In genomic region chr12:56153291-56154065, GRCh38 we compare ENCODE assay signal across 10 cellular contexts. TPM values are rescaled to one million over a fixed set of nuclear protein-coding genes. Genes with fewer than 3 reads are reported as not detected.
DNase-seq lines count a peak whose midpoint lies in the region; ATAC-seq, FAIRE-seq and TF ChIP-seq lines count a peak whose summit lies in the region.
"Had no signal": no experiment of that assay in that cellular context is flagged by ENCODE, and none has a peak within 500 bp of the region (broad histone marks: within the 10 kb centered on the region; RNA-seq: fewer than 3 reads in every experiment).

No MANE protein-coding gene starts in this region.

- no peak for TF ChIP-seq EP300 in tibial nerve (IDR thresholded peaks at IDR 0.05)

- no peak overlapping the region for H2AFZ ChIP-seq in H9 (ENCODE audit: low read length)

- H2BK20ac ChIP-seq in H9 (ENCODE audit: low read depth, low read length, poor library complexity, severe bottlenecking): no peak overlapping the region

- H3K27ac ChIP-seq in 22Rv1 (peak overlapping the region; percentile 99), H9 (ENCODE audit: insufficient read length, low read depth, low read length) (no peak overlapping the region), tibial nerve (peak overlapping the region in 1 of 4 donors; percentile 96)

- no peak overlapping the region for H4K8ac ChIP-seq in H9 (replicated peaks; ENCODE audit: insufficient read length, low read depth, low read length)

- peaks cover 0 to 5% (median 0%) of the 10 kb centered on the region in 3 donors for H3K36me3 ChIP-seq in tibial nerve

- FAIRE-seq in D721Med (lab: Jason Lieb, UNC): no peak
- FAIRE-seq: G401.6 had no signal

- H2BK120ac ChIP-seq in H9 (ENCODE audit: low read depth, low read length, poor library complexity, severe bottlenecking): no peak overlapping the region

- no peaks in the 10 kb centered on the region; the same call in 1 of the 2 replicates for H3K79me2 ChIP-seq in H9 (ENCODE audit: insufficient read depth, low read length)

- no peaks in the 10 kb centered on the region for H3K79me1 ChIP-seq in H9 (ENCODE audit: insufficient read depth, low read depth, low read length, poor library complexity, severe bottlenecking)

- no peak overlapping the region for H3K18ac ChIP-seq in H9 (ENCODE audit: insufficient read length, low read depth, low read length)

- no peak overlapping the region for H4K5ac ChIP-seq in H9 (ENCODE audit: insufficient read length, low read depth, low read length)

- peak overlapping the region; percentile 83 for H3K4me2 ChIP-seq in H9 (ENCODE audit: insufficient read depth, insufficient read length, low read length)

- H2BK5ac ChIP-seq in H9 (ENCODE audit: insufficient read length, low read length): no peak overlapping the region

- H3K4me3 Mint-ChIP-seq in H9 (peak overlapping the region; percentile 90 to 95), memory B cell (peak overlapping the region; percentile 96)
- peak overlapping the region; percentile 95 for H3K4me3 Mint-ChIP-seq in activated naive CD8-positive, alpha-beta T cell treated with anti-CD3 and anti-CD28 coated beads, Interleukin-2, amount 10 ng/mL, durations not matched to agents 7 days and 5 days

- H3K9me3 Mint-ChIP-seq in H9 (no peaks in the 10 kb centered on the region; a peak in 1 of 5 replicates), memory B cell (no peaks in the 10 kb centered on the region)
- no peaks in the 10 kb centered on the region for H3K9me3 Mint-ChIP-seq in activated naive CD8-positive, alpha-beta T cell treated with anti-CD3 and anti-CD28 coated beads, Interleukin-2, amount 10 ng/mL, durations not matched to agents 7 days and 5 days

- POLR2A ChIA-PET in activated naive CD8-positive, alpha-beta T cell treated with anti-CD3 and anti-CD28 coated beads, Interleukin-2, amount 10 ng/mL, durations not matched to agents 7 days and 5 days (lab: Charles Lee): interaction anchor here (1.0 to 1.3 kb wide), 3 partner anchors 10 to 26 kb away, joined by 3 to 5 read pairs (median 4); partner anchors contain the start of gene ESYT1

- H3K14ac ChIP-seq in H9 (ENCODE audit: insufficient read depth, low read length): no peak overlapping the region

- no peak overlapping the region for H3K56ac ChIP-seq in H9 (ENCODE audit: insufficient read length, low read depth, low read length)

- no peaks in the 10 kb centered on the region for H3K27me3 ChIP-seq in H9 (ENCODE audit: insufficient read depth, low read length)
- H3K27me3 ChIP-seq in tibial nerve: no peaks in the 10 kb centered on the region

- H3K27ac Mint-ChIP-seq in H9 (peak overlapping the region in 1 of 3 experiments; percentile 23; a peak in 1 of 7 replicates), memory B cell (no peak overlapping the region)
- peak overlapping the region; percentile 100 for H3K27ac Mint-ChIP-seq in activated naive CD8-positive, alpha-beta T cell treated with anti-CD3 and anti-CD28 coated beads, Interleukin-2, amount 10 ng/mL, durations not matched to agents 7 days and 5 days

- H4K20me1 ChIP-seq in H9 (ENCODE audit: control insufficient read depth, insufficient read depth, insufficient read length): no peaks in the 10 kb centered on the region

- DNase-seq in H9 (no peak), memory B cell (ENCODE audit: low spot score in 2 of 2) (no peak), D721Med (ENCODE audit: insufficient read length, low spot score) (no peak), tibial nerve (ENCODE audit: low spot score in 2 of 2) (no peak)
- DNase-seq in activated naive CD8-positive, alpha-beta T cell treated with anti-CD3 and anti-CD28 coated beads, Interleukin-2, amount 10 ng/mL, durations not matched to agents 7 days and 5 days: no peak
- DNase-seq: cortex of kidney had no signal

- no peak overlapping the region for H4K91ac ChIP-seq in H9 (ENCODE audit: insufficient read length, low read depth, low read length)

- H2BK15ac ChIP-seq in H9 (ENCODE audit: low read depth, low read length): no peak overlapping the region

- peak overlapping the region; percentile 82 for H3K9ac ChIP-seq in H9 (ENCODE audit: extremely low read depth, insufficient read length, low read length)

- no peak overlapping the region for H3K23ac ChIP-seq in H9 (ENCODE audit: insufficient read length, low read depth, low read length)

- TF ChIP-seq POLR2A in tibial nerve (IDR thresholded peaks at IDR 0.05): no peak

- no peak overlapping the region for H2BK12ac ChIP-seq in H9 (ENCODE audit: insufficient read length, low read depth, low read length)

- TF ChIP-seq CTCF in 22Rv1 (IDR thresholded peaks at IDR 0.05) (no peak), H9 (conservative IDR thresholded peaks at IDR 0.05) (no peak), D721Med (IDR thresholded peaks at IDR 0.05; ENCODE audit: insufficient read depth, missing control alignments) (no peak), tibial nerve (IDR thresholded peaks at IDR 0.05) (no peak)

- no peak overlapping the region for H3T11ph ChIP-seq in H9 (ENCODE audit: low read length)

- H3K4me1 ChIP-seq in H9 (ENCODE audit: insufficient read depth, low read length): 0 out of 2 replicates have a peak, but pooled peaks cover 2% of the 10 kb centered on the region
- H3K4me1 ChIP-seq in tibial nerve: peaks cover 0 to 46% (median 14%) of the 10 kb centered on the region in 4 donors

- no peaks in the 10 kb centered on the region for H3K9me3 ChIP-seq in H9 (ENCODE audit: control insufficient read depth, low read depth, low read length)
- H3K9me3 ChIP-seq in tibial nerve: no peaks in the 10 kb centered on the region

- no peak overlapping the region for H3K4ac ChIP-seq in H9 (ENCODE audit: low read depth, low read length)

- no peak overlapping the region for H2AK5ac ChIP-seq in H9 (ENCODE audit: insufficient read length, low read length)

- no CpG with 5 or more reads among the region's 5 CpGs for WGBS in H9 (ENCODE audit: extremely low coverage, insufficient read length, low lambda C conversion rate)
- 66 to 79% methylated on average over 5 of the region's 5 CpGs for WGBS in tibial nerve, 2 donors

- H3K36me3 Mint-ChIP-seq in H9 (ENCODE audit: insufficient read depth in 1 of 3, low read depth in 3 of 3): peaks cover 18 to 27% (median 25%) of the 10 kb centered on the region in 3 experiments; a peak in 6 of 7 replicates
- peaks cover 19% of the 10 kb centered on the region for H3K36me3 Mint-ChIP-seq in activated naive CD8-positive, alpha-beta T cell treated with anti-CD3 and anti-CD28 coated beads, Interleukin-2, amount 10 ng/mL, durations not matched to agents 7 days and 5 days
- peaks cover 2% of the 10 kb centered on the region for H3K36me3 Mint-ChIP-seq in memory B cell

- no peak overlapping the region for H3K4me3 ChIP-seq in tibial nerve

- H3K23me2 ChIP-seq in H9 (ENCODE audit: insufficient read length, low read depth, low read length, poor library complexity, severe bottlenecking): peaks cover 16% of the 10 kb centered on the region

- no peak for ATAC-seq in activated naive CD8-positive, alpha-beta T cell treated with anti-CD3 and anti-CD28 coated beads, Interleukin-2, amount 10 ng/mL, durations not matched to agents 7 days and 5 days (ENCODE audit: low read depth)
- no peak for ATAC-seq in memory B cell (ENCODE audit: low read depth)
- no peak for ATAC-seq in GM18907 (IDR thresholded peaks at IDR 0.05; ENCODE audit: unreplicated experiment)
- ATAC-seq in GM21515 (IDR thresholded peaks at IDR 0.05; ENCODE audit: unreplicated experiment): no peak

- peaks cover 26 to 35% of the 10 kb centered on the region in 2 experiments for H3K4me1 Mint-ChIP-seq in H9
- H3K4me1 Mint-ChIP-seq in activated naive CD8-positive, alpha-beta T cell treated with anti-CD3 and anti-CD28 coated beads, Interleukin-2, amount 10 ng/mL, durations not matched to agents 7 days and 5 days: peaks cover 36% of the 10 kb centered on the region
- H3K4me1 Mint-ChIP-seq in memory B cell: peaks cover 18% of the 10 kb centered on the region

- H3K27me3 Mint-ChIP-seq in H9 (ENCODE audit: low read depth) (peaks cover 4% of the 10 kb centered on the region; the same call in 1 of the 2 replicates), memory B cell (no peaks in the 10 kb centered on the region)
- no peaks in the 10 kb centered on the region for H3K27me3 Mint-ChIP-seq in activated naive CD8-positive, alpha-beta T cell treated with anti-CD3 and anti-CD28 coated beads, Interleukin-2, amount 10 ng/mL, durations not matched to agents 7 days and 5 days

RNA-seq across cellular contexts. Expression of gene MYL6B, which starts 1.1 kb away (rescaled TPM):
- total RNA-seq in H9 (2021): 165 and 168 TPM in 2 replicates
- total RNA-seq in activated naive CD8-positive, alpha-beta T cell treated with anti-CD3 and anti-CD28 coated beads, Interleukin-2, amount 10 ng/mL, durations not matched to agents 7 days and 5 days: 10 to 100 TPM; 46.6 to 47.8 TPM
- total RNA-seq in tibial nerve: 10 to 100 TPM; 43.5 to 80.4 (median 59.1) TPM

RNA-seq across cellular contexts. Expression of gene MYL6, which starts 4.7 kb away (rescaled TPM):
- 1,181 and 1,197 TPM in 2 replicates for total RNA-seq in H9 (2021)
- total RNA-seq in activated naive CD8-positive, alpha-beta T cell treated with anti-CD3 and anti-CD28 coated beads, Interleukin-2, amount 10 ng/mL, durations not matched to agents 7 days and 5 days: 1,000 to 10,000 TPM; 1,083 to 1,169 TPM
- total RNA-seq in tibial nerve: 1,000 to 10,000 TPM; 1,194 to 1,879 (median 1,515) TPM

RNA-seq across cellular contexts. Expression of gene ESYT1, which starts 25.4 kb away (rescaled TPM):
- 111 and 112 TPM in 2 replicates for total RNA-seq in H9 (2021)
- total RNA-seq in activated naive CD8-positive, alpha-beta T cell treated with anti-CD3 and anti-CD28 coated beads, Interleukin-2, amount 10 ng/mL, durations not matched to agents 7 days and 5 days: 100 to 1,000 TPM; 251 TPM
- 100 to 1,000 TPM in 3 of 4 donors, 10 to 100 TPM in 1; 91.2 to 235 (median 210) TPM for total RNA-seq in tibial nerve

RNA-seq across cellular contexts. Expression of gene ZC3H10, which starts 35.4 kb away (rescaled TPM):
- total RNA-seq in H9 (2021) (8.9 and 9.4 TPM in 2 replicates), tibial nerve (1 to 10 TPM; 2.9 to 5.1 (median 4.8) TPM)
- 10 to 100 TPM; 10.6 to 12.0 TPM for total RNA-seq in activated naive CD8-positive, alpha-beta T cell treated with anti-CD3 and anti-CD28 coated beads, Interleukin-2, amount 10 ng/mL, durations not matched to agents 7 days and 5 days

RNA-seq across cellular contexts. Expression of gene SMARCC2, which starts 35.8 kb away (rescaled TPM):
- total RNA-seq in H9 (2021) (85.0 and 86.9 TPM in 2 replicates), tibial nerve (100 to 1,000 TPM; 104 to 139 (median 117) TPM)
- total RNA-seq in activated naive CD8-positive, alpha-beta T cell treated with anti-CD3 and anti-CD28 coated beads, Interleukin-2, amount 10 ng/mL, durations not matched to agents 7 days and 5 days: 100 to 1,000 TPM; 162 to 174 TPM
